ENCODE assay signal across 8 cellular contexts in the genomic region with DNA sequence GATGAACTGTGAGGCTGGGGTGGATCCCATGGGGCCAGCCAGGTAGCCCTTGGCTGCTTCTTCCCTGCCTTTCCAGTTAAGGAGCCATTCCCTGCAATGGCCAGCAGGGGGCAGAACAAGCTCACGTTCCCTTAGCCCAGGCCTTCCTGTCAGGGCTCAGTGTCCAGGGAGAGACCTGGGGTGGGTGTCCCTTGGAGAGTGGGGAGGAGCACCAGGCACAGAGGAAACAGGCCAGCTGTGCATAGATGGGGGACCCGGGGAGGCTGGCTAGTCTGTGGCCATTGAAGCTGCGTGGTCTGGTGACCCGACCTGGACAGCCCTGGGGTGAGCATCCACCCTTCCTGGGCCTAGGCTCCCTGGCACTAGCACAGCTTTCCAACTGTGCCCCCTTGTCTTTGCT. TPM values are rescaled to one million over a fixed set of nuclear protein-coding genes. Genes with fewer than 3 reads are reported as not detected.
A peak's percentile ranks its signal among the peaks of the same experiment; 100 is the strongest.
DNase-seq lines count a peak whose midpoint lies in the region; ATAC-seq and TF ChIP-seq lines count a peak whose summit lies in the region.

No MANE protein-coding gene starts in this region.

- POLR2A ChIA-PET in HCT116 (lab: Charles Lee) = interaction anchor here (1.4 kb wide), 1 partner anchor 207 kb away, joined by 18 read pairs; the partner anchor contains the start of gene AHCYL1

- H3K9me2 ChIP-seq in HCT116 (ENCODE audit: insufficient read depth) = no peaks in the 10 kb centered on the region

- no TSS peak for BruUV-seq in HCT116 (replicated peaks; lab: Mats Ljungman, UMichigan)

- H4K20me1 ChIP-seq in HCT116 (ENCODE audit: insufficient read depth) = no peaks in the 10 kb centered on the region

- peaks cover 0 to 13% of the 10 kb centered on the region in 2 experiments; a peak in 2 of 4 replicates for H3K4me1 ChIP-seq in HCT116 (ENCODE audit: control insufficient read depth in 1 of 2, insufficient read depth in 2 of 2, low read length in 2 of 2)
- peaks cover 4% of the 10 kb centered on the region for H3K4me1 ChIP-seq in body of pancreas

- CTCF ChIA-PET in HCT116 (lab: Charles Lee) = interaction anchor here (0.6 to 19.5 kb wide), 13 partner anchors 9 to 683 kb away, joined by 3 to 396 read pairs (median 4); partner anchors contain the start of gene AHCYL1

- ATAC-seq in HCT116 = peak; percentile 83
- peak; percentile 84 for ATAC-seq in body of pancreas
- ATAC-seq in GM19397 (IDR thresholded peaks at IDR 0.05; ENCODE audit: unreplicated experiment) = no peak

- H3K27me3 ChIP-seq in HCT116 (ENCODE audit: insufficient read depth, low read length) (no peaks in the 10 kb centered on the region), body of pancreas (no peaks in the 10 kb centered on the region)

- TF ChIP-seq RAD21 in HCT116 (IDR thresholded peaks at IDR 0.05; ENCODE audit: low read depth) = peak; percentile 100

- H3K9me3 ChIP-seq in HCT116 (ENCODE audit: control insufficient read depth in 1 of 2, insufficient read depth in 1 of 2, low read depth in 1 of 2, low read length in 2 of 2) = peaks cover 0 to 5% of the 10 kb centered on the region in 2 experiments; a peak in 1 of 4 replicates
- no peaks in the 10 kb centered on the region for H3K9me3 ChIP-seq in body of pancreas

- DNase-seq in DMS114 treated with DMSO at 0.1 percent for 48 hours (lab: John Stamatoyannopoulos, UW; ENCODE audit: unreplicated experiment) (peak; percentile 69), HCT116 (ENCODE audit: low read depth, low spot score) (peak; percentile 70), NCI-H2029 (lab: John Stamatoyannopoulos, UW) (peak; percentile 27), UCSD-AML1 (lab: John Stamatoyannopoulos, UW; ENCODE audit: unreplicated experiment) (peak; percentile 76), body of pancreas (peak; percentile 82 to 84 (median 84)), iPS-NIHi11 (ENCODE audit: low spot score) (peak; percentile 87)
- peak; percentile 67 to 74 (median 71) for DNase-seq in stimulated activated CD4-positive, alpha-beta T cell treated with anti-CD3 and anti-CD28 coated beads, Interleukin-12 subunit alpha, Interleukin-12 subunit beta, amount 100 ng/mL, for 48 hours (ENCODE audit: low read depth in 2 of 3, low spot score in 1 of 3)

- no peak overlapping the region for H3K9ac ChIP-seq in HCT116 (ENCODE audit: low read length)

- H3K36me3 ChIP-seq in HCT116 (ENCODE audit: control insufficient read depth in 1 of 2, insufficient read depth in 2 of 2, low read length in 2 of 2) (no peaks in the 10 kb centered on the region), body of pancreas (replicated peaks in 1 of 2; ENCODE audit: insufficient read depth in 1 of 2, low read depth in 2 of 2) (no peaks in the 10 kb centered on the region)

- H3K4me2 ChIP-seq in HCT116 (ENCODE audit: low read length) = no peak overlapping the region

- RAD21 ChIA-PET in HCT116 (lab: Charles Lee; ENCODE audit: low non-redundant PET in 1 of 2, low total read pairs in 2 of 2, uncharacterized antibody in 2 of 2, unreplicated experiment in 2 of 2) = interaction anchor here (0.6 to 7.9 kb wide), 6 partner anchors 12 to 207 kb away, joined by 3 to 56 read pairs (median 3); partner anchors contain the start of gene AHCYL1 (in 2 of the 2)

- H3K79me2 ChIP-seq in HCT116 (ENCODE audit: insufficient read depth, low read length) = no peaks in the 10 kb centered on the region

- TF ChIP-seq POLR2A in HCT116 (IDR thresholded peaks at IDR 0.05; ENCODE audit: borderline replicate concordance, extremely low read depth, insufficient read depth, insufficient read length) (no peak), body of pancreas (IDR thresholded peaks at IDR 0.05) (no peak)

- H3K27ac ChIP-seq in HCT116 (ENCODE audit: low read depth, low read length) (no peak overlapping the region), body of pancreas (no peak overlapping the region)

- intact Hi-C loops in HCT116 (cut with micrococcal nuclease) (loop anchor here (1.0 kb wide), 3 partner anchors 203 to 234 kb away; partner anchors contain the start of gene AHCYL1), body of pancreas (cut with DNase I) (loop anchor here (5.0 to 10.0 kb wide), 2 partner anchors 205 to 232 kb away; partner anchors contain the start of genes AHCYL1 and GNAI3)

- WGBS in body of pancreas, 2 donors = 13 to 35% methylated on average over 4 of the region's 4 CpGs

- peak overlapping the region; percentile 52 for H2AFZ ChIP-seq in HCT116 (ENCODE audit: low read depth, low read length, poor library complexity, severe bottlenecking)

- peak; percentile 95 to 97 (median 95) for TF ChIP-seq CTCF in HCT116 (IDR thresholded peaks at IDR 0.05 in 2 of 3, conservative IDR thresholded peaks at IDR 0.05 in 1 of 3; ENCODE audit: borderline replicate concordance in 1 of 3, insufficient read depth in 1 of 3, low read depth in 2 of 3, low read length in 2 of 3)
- TF ChIP-seq CTCF in body of pancreas (IDR thresholded peaks at IDR 0.05) = peak; percentile 92 to 98 (median 97)

- H3K4me3 ChIP-seq in HCT116 (replicated peaks in 1 of 2; ENCODE audit: low read depth in 1 of 2, low read length in 2 of 2) (no peak overlapping the region), body of pancreas (no peak overlapping the region)

TF ChIP-seq in HCT116, 20 proteins besides CTCF, POLR2A, EP300 and RAD21:
- TF ChIP-seq YY1 (IDR thresholded peaks at IDR 0.05; ENCODE audit: extremely low read depth, insufficient replicate concordance, low read depth, low read length) (no peak), CBX3 (IDR thresholded peaks at IDR 0.05; ENCODE audit: low read depth) (no peak), SIN3A (IDR thresholded peaks at IDR 0.05; ENCODE audit: low read depth) (no peak)

RNA-seq across cellular contexts. Expression of gene EPS8L3, which starts 13.2 kb away (rescaled TPM):
- total RNA-seq in HCT116 (2021; ENCODE audit: unreplicated experiment) = 0.96 TPM
- polyA plus RNA-seq in HCT116 (2012) = 0.62 and 0.75 TPM in 2 replicates
- total RNA-seq in body of pancreas = 1 to 10 TPM in 1 of 2 donors, not detected in 1; 4.2 TPM

RNA-seq across cellular contexts. Expression of gene GSTM3, which starts 36.1 kb away (rescaled TPM):
- 0.39 TPM for total RNA-seq in HCT116 (2021; ENCODE audit: unreplicated experiment)
- polyA plus RNA-seq in HCT116 (2012) = not detected in 2 replicates
- total RNA-seq in body of pancreas = 10 to 100 TPM; 68.5 to 73.8 TPM

Comparison
In these comparisons a context has a peak if more than half of its experiments do, and no peak if none do; other contexts are left out.
1. DNase-seq: peak in every context shown above with its lines; median percentile 87 in iPS-NIHi11; 84 in body of pancreas; 76 in UCSD-AML1; 71 in stimulated activated CD4-positive, alpha-beta T cell treated with anti-CD3 and anti-CD28 coated beads, Interleukin-12 subunit alpha, Interleukin-12 subunit beta, amount 100 ng/mL, for 48 hours; 70 in HCT116; 69 in DMS114 treated with DMSO at 0.1 percent for 48 hours; 27 in NCI-H2029.
2. RNA of gene GSTM3, which starts 36.1 kb away (total RNA-seq): 68.5 to 73.8 TPM in body of pancreas; 0.39 TPM in HCT116 (single experiment); every median in the first group is over 10 times any median in the second.